ENCODE assay signal across 19 cellular contexts in genomic region chr5:180915924-180916323, GRCh38.
"Had no signal": no experiment of that assay in that cellular context is flagged by ENCODE, and none has a peak within 500 bp of the region (broad histone marks: within the 10 kb centered on the region; RNA-seq: fewer than 3 reads in every experiment).

No MANE protein-coding gene starts in this region.

- H3K9me3 ChIP-seq: ascending aorta, gastrocnemius medialis, spleen, testis, upper lobe of left lung had no signal

- H3K4me3 ChIP-seq: ascending aorta, coronary artery, gastrocnemius medialis, spleen, testis, upper lobe of left lung had no signal

- H3K36me3 ChIP-seq: ascending aorta, gastrocnemius medialis, spleen, WERI-Rb-1 had no signal

- H3K4me1 ChIP-seq: ascending aorta, gastrocnemius medialis, testis had no signal

- H3K27me3 ChIP-seq: ascending aorta, gastrocnemius medialis, testis, upper lobe of left lung had no signal

- DNase-seq: activated CD4-positive, alpha-beta T cell treated with anti-CD3 and anti-CD28 coated beads for 1 hour; activated CD8-positive, alpha-beta memory T cell treated with anti-CD3 and anti-CD28 coated beads for 24 hours; activated CD8-positive, alpha-beta memory T cell treated with anti-CD3 and anti-CD28 coated beads, Interleukin-2, amount 50 U/mL, for 48 hours; activated effector memory CD4-positive, alpha-beta T cell treated with Interleukin-2 at 50 U/mL for 16 hours; activated naive CD4-positive, alpha-beta T cell treated with anti-CD3 and anti-CD28 coated beads, Interleukin-2, amount 50 U/mL, for 16 hours; activated T-cell treated with anti-CD3 and anti-CD28 coated beads, Interleukin-2, amount 50 U/mL, for 48 hours; gastrocnemius medialis; head of caudate nucleus; midbrain; nucleus accumbens; posterior cingulate gyrus; retina; spleen; stimulated activated CD4-positive, alpha-beta T cell treated with anti-CD3 and anti-CD28 coated beads, Interleukin-4, amount 100 ng/mL, for 4 hours; testis; upper lobe of left lung; WERI-Rb-1 had no signal
